In the genomic region with DNA sequence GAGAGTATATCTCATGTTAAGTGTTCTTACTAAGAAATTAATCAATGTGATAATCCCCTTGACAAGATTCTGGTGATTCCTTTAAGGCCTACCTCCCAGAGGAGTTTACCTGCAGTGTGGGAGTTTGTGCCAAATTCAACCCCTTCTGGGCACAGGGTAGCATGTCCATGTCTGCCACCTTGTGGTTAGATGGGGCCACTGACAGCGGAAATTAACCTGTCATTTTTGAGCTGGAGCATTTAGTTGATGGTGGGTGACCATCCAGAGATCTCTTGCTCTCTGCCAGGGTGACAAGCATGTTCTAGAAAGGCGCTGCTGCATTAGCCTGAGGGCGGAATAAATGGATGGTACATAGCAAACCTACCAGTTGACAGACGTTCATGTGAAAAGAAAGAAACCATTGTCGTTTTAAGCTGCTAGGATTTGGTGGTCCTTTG, we compare ENCODE assay signal across 8 cellular contexts.
DNase-seq lines count a peak whose midpoint lies in the region; ATAC-seq, FAIRE-seq and TF ChIP-seq lines count a peak whose summit lies in the region.

No MANE protein-coding gene starts in this region.

- POLR2A ChIA-PET in Panc1 (lab: Charles Lee), result no interaction called here

- H3K9me3 Mint-ChIP-seq in activated T-helper 17 cell treated with anti-CD3 and anti-CD28 coated beads, Interleukin-2, amount 50 U/mL, for 72 hours, result no peaks in the 10 kb centered on the region

- H3K9me3 ChIP-seq in DND-41 (ENCODE audit: insufficient read depth, low read length, severe bottlenecking) (no peaks in the 10 kb centered on the region), Panc1 (ENCODE audit: control insufficient read depth, insufficient read depth, low read depth, low read length) (no peaks in the 10 kb centered on the region), small intestine (ENCODE audit: control insufficient read depth, low read depth) (no peaks in the 10 kb centered on the region)

- H3K79me2 ChIP-seq in DND-41 (ENCODE audit: insufficient read depth, low read length), result no peaks in the 10 kb centered on the region

- H3K4me1 ChIP-seq in DND-41 (ENCODE audit: insufficient read depth, low read length), result no peaks in the 10 kb centered on the region
- no peaks in the 10 kb centered on the region for H3K4me1 ChIP-seq in Panc1 (ENCODE audit: control insufficient read depth, insufficient read depth, low read length)
- H3K4me1 ChIP-seq in small intestine (ENCODE audit: control insufficient read depth in 2 of 2, insufficient read depth in 1 of 2, low read depth in 1 of 2, low read length in 1 of 2), result no peaks in the 10 kb centered on the region

- FAIRE-seq in small intestine (lab: Jason Lieb, UNC), result no peak

- no peak overlapping the region for H3K4me3 ChIP-seq in DND-41 (ENCODE audit: low read depth in 1 of 2, low read length in 2 of 2)
- H3K4me3 ChIP-seq in Panc1 (ENCODE audit: low read depth in 2 of 2, low read length in 2 of 2), result no peak overlapping the region
- no peak overlapping the region for H3K4me3 ChIP-seq in small intestine (ENCODE audit: low read depth in 1 of 2, low read length in 2 of 2)

- H4K20me1 ChIP-seq in DND-41 (ENCODE audit: insufficient read depth, low read length), result no peaks in the 10 kb centered on the region

- no peak overlapping the region for H2AFZ ChIP-seq in DND-41 (ENCODE audit: low read depth, low read length)

- H3K36me3 ChIP-seq in DND-41 (ENCODE audit: insufficient read depth, low read length) (no peaks in the 10 kb centered on the region), Panc1 (ENCODE audit: control insufficient read depth, insufficient read depth, low read length) (no peaks in the 10 kb centered on the region), small intestine (ENCODE audit: control insufficient read depth in 2 of 2, insufficient read depth in 2 of 2, low read length in 2 of 2) (no peaks in the 10 kb centered on the region)

- H3K36me3 Mint-ChIP-seq in activated T-helper 17 cell treated with anti-CD3 and anti-CD28 coated beads, Interleukin-2, amount 50 U/mL, for 72 hours (ENCODE audit: low read depth), result no peaks in the 10 kb centered on the region

- H3K27me3 Mint-ChIP-seq in activated T-helper 17 cell treated with anti-CD3 and anti-CD28 coated beads, Interleukin-2, amount 50 U/mL, for 72 hours, result no peaks in the 10 kb centered on the region

- TF ChIP-seq CTCF in DND-41 (IDR thresholded peaks at IDR 0.05; ENCODE audit: borderline replicate concordance, extremely low read depth, low read length, poor library complexity, severe bottlenecking), result peak; percentile 87
- peak; percentile 88 for TF ChIP-seq CTCF in Panc1 (IDR thresholded peaks at IDR 0.05)

- BruUV-seq in Panc1 (replicated peaks; lab: Mats Ljungman, UMichigan), result no TSS peak

- H3K27me3 ChIP-seq in DND-41 (ENCODE audit: insufficient read depth, low read length, poor library complexity) (peaks cover 2% of the 10 kb centered on the region), Panc1 (ENCODE audit: control insufficient read depth, insufficient read depth, low read length) (peaks cover under 1% of the 10 kb centered on the region), small intestine (ENCODE audit: control insufficient read depth in 2 of 2, insufficient read depth in 2 of 2, low read length in 2 of 2) (no peaks in the 10 kb centered on the region)

- H3K27ac Mint-ChIP-seq in activated T-helper 17 cell treated with anti-CD3 and anti-CD28 coated beads, Interleukin-2, amount 50 U/mL, for 72 hours, result no peak overlapping the region

- no peak overlapping the region for H3K4me2 ChIP-seq in DND-41 (ENCODE audit: insufficient read depth, low read length)

- H3K27ac ChIP-seq in DND-41 (ENCODE audit: low read length) (no peak overlapping the region), Panc1 (ENCODE audit: low read length) (no peak overlapping the region), small intestine (ENCODE audit: low read depth in 1 of 2, low read length in 1 of 2) (no peak overlapping the region)

- peak; percentile 53 for DNase-seq in DND-41
- DNase-seq in HK-2 (ENCODE audit: unreplicated experiment), result peak; percentile 49
- DNase-seq in Panc1 (ENCODE audit: low read depth, low spot score), result peak; percentile 48
- peak; percentile 68 for DNase-seq in glomerular visceral epithelial cell (ENCODE audit: extremely low spot score)
- peak; percentile 39 for DNase-seq in small intestine
- DNase-seq in superior temporal gyrus (ENCODE audit: extremely low spot score), result no peak

- CTCF ChIA-PET in Panc1 (lab: Charles Lee), result interaction anchor here (0.5 to 2.5 kb wide), 11 partner anchors 9 to 831 kb away, joined by 3 to 21 read pairs (median 3); no protein-coding TSS in a partner anchor

- ATAC-seq in DND-41 (ENCODE audit: insufficient read depth, low read depth) (peak; percentile 88), GM21390 (IDR thresholded peaks at IDR 0.05; ENCODE audit: unreplicated experiment) (peak; percentile 94), Panc1 (peak; percentile 76)
- peak; percentile 63 for ATAC-seq in activated T-helper 17 cell treated with anti-CD3 and anti-CD28 coated beads, Interleukin-2, amount 50 U/mL, for 72 hours (replicated peaks)

- in situ Hi-C loops in Panc1 (cut with HindIII; ENCODE audit: low pct_unique_long_range_greater_than_20kb, low sequenced_read_pairs), result no loop called here

- 24 to 28% (median 25%) methylated on average over 5 of the region's 5 CpGs for WGBS in small intestine, 3 donors

- intact Hi-C loops in Panc1 (cut with micrococcal nuclease; ENCODE audit: unreplicated experiment), result loop anchor here (1.0 kb wide), 1 partner anchor 201 kb away; no protein-coding TSS in a partner anchor

- H3K9ac ChIP-seq in DND-41 (ENCODE audit: low read depth, low read length), result no peak overlapping the region

- no peaks in the 10 kb centered on the region for H3K4me1 Mint-ChIP-seq in activated T-helper 17 cell treated with anti-CD3 and anti-CD28 coated beads, Interleukin-2, amount 50 U/mL, for 72 hours

- no peak overlapping the region for H3K4me3 Mint-ChIP-seq in activated T-helper 17 cell treated with anti-CD3 and anti-CD28 coated beads, Interleukin-2, amount 50 U/mL, for 72 hours
